In the genomic region with DNA sequence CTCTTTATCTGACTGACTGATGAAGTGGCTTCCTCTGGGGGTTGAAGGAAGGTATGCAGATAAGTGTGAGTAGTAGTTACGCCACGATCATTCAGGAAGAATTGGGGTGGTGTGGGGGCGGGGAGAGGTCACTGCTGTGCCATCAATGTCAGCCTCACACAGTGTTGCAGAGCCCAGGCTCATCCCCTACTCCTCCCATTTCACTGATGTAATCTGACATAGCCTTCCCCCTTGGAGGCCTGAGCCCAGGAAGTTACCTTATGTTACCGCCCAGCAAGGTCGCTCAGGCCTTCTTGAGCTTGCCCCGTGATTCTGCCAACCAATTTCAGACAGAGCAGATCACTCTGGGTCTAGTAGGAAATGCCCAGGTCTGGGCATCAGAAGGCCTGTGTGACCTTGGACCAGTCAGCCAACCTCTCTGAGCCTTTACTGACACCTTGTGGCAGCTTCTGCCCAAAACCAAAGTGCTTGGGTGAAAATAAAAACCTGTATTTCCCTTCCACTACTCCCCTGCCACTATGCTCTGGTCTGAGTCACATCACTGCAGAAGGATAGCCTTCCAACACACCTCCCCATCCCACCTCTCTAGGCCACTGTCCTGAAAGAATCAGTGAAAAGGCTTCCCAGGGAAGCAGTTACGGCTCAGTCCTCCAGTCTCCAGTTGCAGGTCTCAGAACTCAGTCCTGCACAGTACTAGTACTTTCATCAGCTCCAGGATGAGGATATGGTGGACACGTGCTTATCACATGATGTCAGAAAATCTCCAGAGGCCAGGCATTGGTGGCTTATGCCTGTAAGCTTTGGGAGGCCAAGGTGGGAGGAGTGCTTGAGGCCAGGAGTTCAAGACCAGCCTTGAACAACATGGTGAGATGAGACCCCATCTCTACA, we compare ENCODE assay signal across 8 cellular contexts. TPM values are rescaled to one million over a fixed set of nuclear protein-coding genes. Genes with fewer than 3 reads are reported as not detected.
A peak's percentile ranks its signal among the peaks of the same experiment; 100 is the strongest.
DNase-seq lines count a peak whose midpoint lies in the region; ATAC-seq and TF ChIP-seq lines count a peak whose summit lies in the region.

No MANE protein-coding gene starts in this region.

- in situ Hi-C loops in G401 (cut with HindIII; ENCODE audit: low sequenced_read_pairs), result no loop called here

- CTCF ChIA-PET in RWPE1 (lab: Yijun Ruan, JAX), result interaction anchor here (0.6 to 1.4 kb wide), 5 partner anchors 45 to 476 kb away, joined by 3 to 9 read pairs (median 3); no protein-coding TSS in a partner anchor
- CTCF ChIA-PET in CD4-positive, alpha-beta memory T cell (lab: Charles Lee; ENCODE audit: partially characterized antibody), result no interaction called here

- no peaks in the 10 kb centered on the region for H3K9me3 Mint-ChIP-seq in CD4-positive, alpha-beta memory T cell

- peak; percentile 15 for DNase-seq in G401 (ENCODE audit: low spot score)
- peak; percentile 36 for DNase-seq in RWPE1 (ENCODE audit: low spot score)
- peak; percentile 45 for DNase-seq in fibroblast of mammary gland (ENCODE audit: low read depth)
- no peak for DNase-seq in NCI-H1105 treated with DMSO at 0.1 percent for 48 hours (lab: John Stamatoyannopoulos, UW)
- DNase-seq in CD4-positive, alpha-beta memory T cell, result no peak
- DNase-seq in tibial artery, result no peak

- H3K4me1 Mint-ChIP-seq in CD4-positive, alpha-beta memory T cell, result no peaks in the 10 kb centered on the region

- no peak overlapping the region for H3K27ac Mint-ChIP-seq in CD4-positive, alpha-beta memory T cell

- H3K4me3 ChIP-seq in fibroblast of mammary gland (ENCODE audit: control insufficient read depth, low read depth, low read length) (no peak overlapping the region), tibial artery (no peak overlapping the region)
- H3K4me3 ChIP-seq in CD4-positive, alpha-beta memory T cell (ENCODE audit: low read length in 2 of 2), result no peak overlapping the region

- H3K27ac ChIP-seq in 22Rv1, result no peak overlapping the region
- no peak overlapping the region for H3K27ac ChIP-seq in RWPE1
- no peak overlapping the region for H3K27ac ChIP-seq in CD4-positive, alpha-beta memory T cell (ENCODE audit: low read depth, low read length)
- no peak overlapping the region for H3K27ac ChIP-seq in tibial artery

- H3K36me3 ChIP-seq in CD4-positive, alpha-beta memory T cell (ENCODE audit: insufficient read depth, low read length), result no peaks in the 10 kb centered on the region
- H3K36me3 ChIP-seq in tibial artery, result no peaks in the 10 kb centered on the region

- H3K27me3 Mint-ChIP-seq in CD4-positive, alpha-beta memory T cell, result no peaks in the 10 kb centered on the region

- no peaks in the 10 kb centered on the region for H3K27me3 ChIP-seq in CD4-positive, alpha-beta memory T cell (ENCODE audit: insufficient read depth, low read length)
- peaks cover 0 to 7% of the 10 kb centered on the region in 2 donors for H3K27me3 ChIP-seq in tibial artery

- ATAC-seq in GM21381 (IDR thresholded peaks at IDR 0.05; ENCODE audit: unreplicated experiment), result no peak

- POLR2A ChIA-PET in RWPE1 (lab: Yijun Ruan, JAX; ENCODE audit: low non-redundant PET), result no interaction called here
- POLR2A ChIA-PET in CD4-positive, alpha-beta memory T cell (lab: Charles Lee; ENCODE audit: partially characterized antibody), result no interaction called here

- intact Hi-C loops in CD4-positive, alpha-beta memory T cell (cut with micrococcal nuclease), result no loop called here
- intact Hi-C loops in tibial artery (cut with DNase I; ENCODE audit: low total_unique reads), result no loop called here

- TF ChIP-seq CTCF in 22Rv1 (IDR thresholded peaks at IDR 0.05) (0 out of 2 replicates have a peak, but pooled peaks have one; percentile 14), RWPE1 (conservative IDR thresholded peaks at IDR 0.05; ENCODE audit: low read depth) (no peak; the same call in 1 of the 2 replicates), fibroblast of mammary gland (conservative IDR thresholded peaks at IDR 0.05; ENCODE audit: control insufficient read depth, insufficient read depth, low read depth, low read length) (peak; percentile 54), tibial artery (IDR thresholded peaks at IDR 0.05) (no peak)

- no peaks in the 10 kb centered on the region for H3K36me3 Mint-ChIP-seq in CD4-positive, alpha-beta memory T cell

- H3K9me3 ChIP-seq in CD4-positive, alpha-beta memory T cell (ENCODE audit: control insufficient read depth in 1 of 2, low read length in 2 of 2), result no peaks in the 10 kb centered on the region
- H3K9me3 ChIP-seq in tibial artery, result no peaks in the 10 kb centered on the region

- no peaks in the 10 kb centered on the region for H3K4me1 ChIP-seq in CD4-positive, alpha-beta memory T cell (ENCODE audit: insufficient read depth, low read length)
- peaks cover 0 to under 1% (median 0%) of the 10 kb centered on the region in 4 donors for H3K4me1 ChIP-seq in tibial artery

- H3K4me3 Mint-ChIP-seq in CD4-positive, alpha-beta memory T cell, result no peak overlapping the region

RNA-seq across cellular contexts. Expression of gene INSYN1, which starts 28.1 kb away (rescaled TPM):
- total RNA-seq in G401 (2014; rRNA removed; shearing (Covaris generic)), result 22.2 and 28.4 TPM in 2 replicates
- total RNA-seq in CD4-positive, alpha-beta memory T cell, result not detected
- polyA plus RNA-seq in CD4-positive, alpha-beta memory T cell, result not detected

Comparison
In these comparisons a context has a peak if more than half of its experiments do, and no peak if none do; other contexts are left out.
1. CTCF ChIP-seq: peak in 22Rv1 (single experiment) and fibroblast of mammary gland (single experiment); none in RWPE1 (single experiment) and tibial artery (0 of 2).
2. DNase-seq: peak in G401 (single experiment), RWPE1 (single experiment) and fibroblast of mammary gland (single experiment); none in NCI-H1105 treated with DMSO at 0.1 percent for 48 hours (single experiment), CD4-positive, alpha-beta memory T cell (0 of 5) and tibial artery (0 of 2).
3. RNA of gene INSYN1, which starts 28.1 kb away (total RNA-seq): 22.2 to 28.4 TPM in G401; not detected in CD4-positive, alpha-beta memory T cell; every median in the first group is over 10 times any median in the second.